In genomic region chr1:48691429-48692001, GRCh38 we compare ENCODE assay signal across 14 cellular contexts.
DNase-seq lines count a peak whose midpoint lies in the region; ATAC-seq and TF ChIP-seq lines count a peak whose summit lies in the region.
"Had no signal": no experiment of that assay in that cellular context is flagged by ENCODE, and none has a peak within 500 bp of the region (broad histone marks: within the 10 kb centered on the region; RNA-seq: fewer than 3 reads in every experiment).

No MANE protein-coding gene starts in this region.

- 78 to 81% methylated on average over 5 of the region's 5 CpGs for WGBS in tibial nerve, 2 donors

- no peaks in the 10 kb centered on the region for H3K4me1 Mint-ChIP-seq in natural killer cell treated with Interleukin-12 subunit alpha and Interleukin-12 subunit beta and Interleukin-15 and Interleukin-18, amount 100 ng/mL, for 72 hours (ENCODE audit: low read depth in 2 of 2)
- H3K4me1 Mint-ChIP-seq in natural killer cell: no peaks in the 10 kb centered on the region
- H3K4me1 Mint-ChIP-seq: activated CD4-positive, alpha-beta T cell treated with anti-CD3 and anti-CD28 coated beads, Interleukin-2, amount 10 ng/mL, durations not matched to agents 7 days and 5 days; activated T-helper 17 cell treated with anti-CD3 and anti-CD28 coated beads, Interleukin-2, amount 50 U/mL, for 72 hours had no signal

- no peaks in the 10 kb centered on the region for H3K9me3 Mint-ChIP-seq in natural killer cell treated with Interleukin-12 subunit alpha and Interleukin-12 subunit beta and Interleukin-15 and Interleukin-18, amount 100 ng/mL, for 72 hours
- H3K9me3 Mint-ChIP-seq in natural killer cell: no peaks in the 10 kb centered on the region
- H3K9me3 Mint-ChIP-seq: activated CD4-positive, alpha-beta T cell treated with anti-CD3 and anti-CD28 coated beads, Interleukin-2, amount 10 ng/mL, durations not matched to agents 7 days and 5 days; activated T-helper 17 cell treated with anti-CD3 and anti-CD28 coated beads, Interleukin-2, amount 50 U/mL, for 72 hours had no signal

- H3K36me3 ChIP-seq in tibial nerve: no peaks in the 10 kb centered on the region

- no peak overlapping the region for H3K27ac ChIP-seq in tibial nerve
- H3K27ac ChIP-seq: parathyroid adenoma had no signal

- H3K27ac Mint-ChIP-seq in natural killer cell treated with Interleukin-12 subunit alpha and Interleukin-12 subunit beta and Interleukin-15 and Interleukin-18, amount 100 ng/mL, for 72 hours: no peak overlapping the region
- H3K27ac Mint-ChIP-seq in natural killer cell: no peak overlapping the region
- H3K27ac Mint-ChIP-seq: activated CD4-positive, alpha-beta T cell treated with anti-CD3 and anti-CD28 coated beads, Interleukin-2, amount 10 ng/mL, durations not matched to agents 7 days and 5 days; activated T-helper 17 cell treated with anti-CD3 and anti-CD28 coated beads, Interleukin-2, amount 50 U/mL, for 72 hours had no signal

- H3K4me3 Mint-ChIP-seq in natural killer cell treated with Interleukin-12 subunit alpha and Interleukin-12 subunit beta and Interleukin-15 and Interleukin-18, amount 100 ng/mL, for 72 hours: no peak overlapping the region
- H3K4me3 Mint-ChIP-seq in natural killer cell: no peak overlapping the region
- H3K4me3 Mint-ChIP-seq: activated CD4-positive, alpha-beta T cell treated with anti-CD3 and anti-CD28 coated beads, Interleukin-2, amount 10 ng/mL, durations not matched to agents 7 days and 5 days; activated T-helper 17 cell treated with anti-CD3 and anti-CD28 coated beads, Interleukin-2, amount 50 U/mL, for 72 hours had no signal

- no peak for TF ChIP-seq POLR2A in tibial nerve (IDR thresholded peaks at IDR 0.05)

- no peak for DNase-seq in natural killer cell treated with Interleukin-12 subunit alpha and Interleukin-12 subunit beta and Interleukin-15 and Interleukin-18, amount 100 ng/mL, for 72 hours (ENCODE audit: low spot score)
- no peak for DNase-seq in natural killer cell
- no peak for DNase-seq in NCI-H2227 treated with DMSO at 0.1 percent for 48 hours (lab: John Stamatoyannopoulos, UW)
- no peak for DNase-seq in foreskin fibroblast
- no peak for DNase-seq in activated naive CD4-positive, alpha-beta T cell treated with Interleukin-2 at 50 U/mL for 16 hours
- no peak for DNase-seq in tibial nerve (ENCODE audit: low spot score in 2 of 2)
- DNase-seq: activated CD4-positive, alpha-beta T cell treated with anti-CD3 and anti-CD28 coated beads, Interleukin-2, amount 10 ng/mL, durations not matched to agents 7 days and 5 days; mesendoderm; NCI-H1105 treated with DMSO at 0.1 percent for 48 hours; NCI-H748 treated with DMSO at 0.1 percent for 48 hours had no signal

- TF ChIP-seq EP300 in tibial nerve (IDR thresholded peaks at IDR 0.05): no peak

- no peaks in the 10 kb centered on the region for H3K36me3 Mint-ChIP-seq in natural killer cell treated with Interleukin-12 subunit alpha and Interleukin-12 subunit beta and Interleukin-15 and Interleukin-18, amount 100 ng/mL, for 72 hours
- no peaks in the 10 kb centered on the region for H3K36me3 Mint-ChIP-seq in natural killer cell

- TF ChIP-seq CTCF in natural killer cell (IDR thresholded peaks at IDR 0.05) (no peak), foreskin fibroblast (IDR thresholded peaks at IDR 0.05; ENCODE audit: low read depth, low read length) (no peak), tibial nerve (IDR thresholded peaks at IDR 0.05) (no peak)

- no peaks in the 10 kb centered on the region for H3K4me1 ChIP-seq in tibial nerve
- H3K4me1 ChIP-seq: parathyroid adenoma had no signal

- no peaks in the 10 kb centered on the region for H3K9me3 ChIP-seq in tibial nerve

- ATAC-seq in natural killer cell treated with Interleukin-12 subunit alpha and Interleukin-12 subunit beta and Interleukin-15 and Interleukin-18, amount 100 ng/mL, for 72 hours: peak; percentile 78 to 79
- ATAC-seq in natural killer cell (no peak), HG02840 (IDR thresholded peaks at IDR 0.05; ENCODE audit: low FRiP score, unreplicated experiment) (peak; percentile 56), HG03460 (IDR thresholded peaks at IDR 0.05; ENCODE audit: unreplicated experiment) (peak; percentile 53)
- ATAC-seq: activated T-helper 17 cell treated with anti-CD3 and anti-CD28 coated beads, Interleukin-2, amount 50 U/mL, for 72 hours had no signal

- peaks cover 0 to 3% of the 10 kb centered on the region in 2 donors for H3K27me3 Mint-ChIP-seq in natural killer cell treated with Interleukin-12 subunit alpha and Interleukin-12 subunit beta and Interleukin-15 and Interleukin-18, amount 100 ng/mL, for 72 hours
- H3K27me3 Mint-ChIP-seq in natural killer cell (ENCODE audit: low read depth in 2 of 2): no peaks in the 10 kb centered on the region

- no peaks in the 10 kb centered on the region for H3K27me3 ChIP-seq in tibial nerve

- intact Hi-C loops in natural killer cell (cut with micrococcal nuclease): no loop called here

- H3K4me3 ChIP-seq in foreskin fibroblast (ENCODE audit: low read depth in 1 of 2, low read length in 2 of 2): no peak overlapping the region
- H3K4me3 ChIP-seq in tibial nerve: no peak overlapping the region

Comparison
In these comparisons a context has a peak if more than half of its experiments do, and no peak if none do; other contexts are left out.
1. ATAC-seq: peak in natural killer cell treated with Interleukin-12 subunit alpha and Interleukin-12 subunit beta and Interleukin-15 and Interleukin-18, amount 100 ng/mL, for 72 hours (2 of 2), HG02840 (single experiment) and HG03460 (single experiment); none in natural killer cell (0 of 3).